ENCODE assay signal across 14 cellular contexts in genomic region chr9:98419260-98419603, GRCh38.
DNase-seq lines count a peak whose midpoint lies in the region; ATAC-seq and TF ChIP-seq lines count a peak whose summit lies in the region.
"Had no signal": no experiment of that assay in that cellular context is flagged by ENCODE, and none has a peak within 500 bp of the region (broad histone marks: within the 10 kb centered on the region; RNA-seq: fewer than 3 reads in every experiment).

No MANE protein-coding gene starts in this region.

- no peak for ATAC-seq in GM19455 (IDR thresholded peaks at IDR 0.05; ENCODE audit: unreplicated experiment)

- no peak for TF ChIP-seq POLR2A in stomach (IDR thresholded peaks at IDR 0.05)

- H3K4me1 ChIP-seq in mesendoderm (ENCODE audit: control insufficient read depth, low read depth, low read length) (peaks cover 2% of the 10 kb centered on the region), stomach (no peaks in the 10 kb centered on the region)
- H3K4me1 ChIP-seq: Caco-2 had no signal

- no peaks in the 10 kb centered on the region for H3K79me2 ChIP-seq in mesendoderm (ENCODE audit: control insufficient read depth, insufficient read depth, low read length)

- no peak overlapping the region for H3K9ac ChIP-seq in mesendoderm (ENCODE audit: low read length)

- H3K27me3 ChIP-seq in H7 (ENCODE audit: control insufficient read depth, insufficient read depth, low read length) (no peaks in the 10 kb centered on the region), mesendoderm (ENCODE audit: insufficient read depth, low read length, poor library complexity) (no peaks in the 10 kb centered on the region), stomach (peaks cover 0 to 10% (median 0%) of the 10 kb centered on the region in 3 donors)

- WGBS in mesendoderm (ENCODE audit: extremely low coverage, insufficient coverage, low lambda C conversion rate), result no CpG with 5 or more reads among the region's 5 CpGs
- WGBS in stomach, 5 donors, result 67 to 78% (median 75%) methylated on average over 5 of the region's 5 CpGs

- H3K23ac ChIP-seq in mesendoderm (ENCODE audit: low read length), result no peak overlapping the region

- H3K27ac ChIP-seq in mesendoderm (ENCODE audit: low read depth, low read length) (no peak overlapping the region), stomach (no peak overlapping the region)
- H3K27ac ChIP-seq: C4-2B had no signal

- H2BK120ac ChIP-seq in mesendoderm (ENCODE audit: low read depth, low read length), result no peak overlapping the region

- H2BK15ac ChIP-seq in mesendoderm (replicated peaks; ENCODE audit: low read depth), result no peak overlapping the region

- no peaks in the 10 kb centered on the region for H3K36me3 ChIP-seq in H7 (replicated peaks; ENCODE audit: control insufficient read depth, insufficient read depth, low read length)
- H3K36me3 ChIP-seq in mesendoderm (ENCODE audit: control insufficient read depth, insufficient read depth, low read length), result no peaks in the 10 kb centered on the region
- no peaks in the 10 kb centered on the region for H3K36me3 ChIP-seq in stomach

- intact Hi-C loops in stomach (cut with DNase I; ENCODE audit: low total_unique reads), result no loop called here

- H2AK5ac ChIP-seq in mesendoderm (ENCODE audit: low read length), result no peak overlapping the region

- TF ChIP-seq EP300 in stomach (IDR thresholded peaks at IDR 0.05), result no peak

- H3K4me3 ChIP-seq in AG10803 (ENCODE audit: low read length) (no peak overlapping the region), H7 (ENCODE audit: insufficient read depth, low read depth, low read length) (no peak overlapping the region), choroid plexus epithelial cell (ENCODE audit: low read depth, low read length) (no peak overlapping the region), mesendoderm (ENCODE audit: low read length) (no peak overlapping the region), stomach (no peak overlapping the region)

- peak; percentile 8; the same call in 1 of the 2 replicates for TF ChIP-seq CTCF in AG10803 (conservative IDR thresholded peaks at IDR 0.05; ENCODE audit: low read length)
- TF ChIP-seq CTCF in choroid plexus epithelial cell (conservative IDR thresholded peaks at IDR 0.05; ENCODE audit: low read depth, low read length), result peak; percentile 17
- no peak for TF ChIP-seq CTCF in stomach (IDR thresholded peaks at IDR 0.05)

- H3K18ac ChIP-seq in mesendoderm (ENCODE audit: low read length), result no peak overlapping the region

- DNase-seq in AG10803 (ENCODE audit: low read depth) (no peak), H7 (peak; percentile 40), choroid plexus epithelial cell (ENCODE audit: low read depth) (no peak), mesendoderm (peak; percentile 40), NCI-H1417 treated with DMSO at 0.1 percent for 48 hours (lab: John Stamatoyannopoulos, UW) (no peak), stomach (no peak)
- DNase-seq: Caco-2; CD4-positive, alpha-beta T cell; DMS79 treated with DMSO at 0.1 percent for 48 hours; GF-D8; GOT3; H9 had no signal

- H3K4me2 ChIP-seq in mesendoderm (ENCODE audit: low read length), result no peak overlapping the region

- no peak overlapping the region for H4K5ac ChIP-seq in mesendoderm (ENCODE audit: low read length)

- no peak overlapping the region for H3K56ac ChIP-seq in mesendoderm (ENCODE audit: low read length)

- no peak overlapping the region for H4K8ac ChIP-seq in mesendoderm (ENCODE audit: low read depth, low read length)

- H3K4ac ChIP-seq in mesendoderm (ENCODE audit: low read depth, low read length), result no peak overlapping the region

- H3K9me3 ChIP-seq in stomach, result peaks cover 0 to 16% (median 0%) of the 10 kb centered on the region in 4 donors
- H3K9me3 ChIP-seq: Caco-2 had no signal

- no peaks in the 10 kb centered on the region for H3K79me1 ChIP-seq in mesendoderm (ENCODE audit: low read length)

- no peak overlapping the region for H2BK5ac ChIP-seq in mesendoderm (ENCODE audit: low read length)

Comparison
In these comparisons a context has a peak if more than half of its experiments do, and no peak if none do; other contexts are left out.
1. DNase-seq: peak in H7 (single experiment) and mesendoderm (single experiment); none in AG10803 (single experiment), choroid plexus epithelial cell (single experiment), NCI-H1417 treated with DMSO at 0.1 percent for 48 hours (single experiment) and stomach (single experiment).
2. CTCF ChIP-seq: peak in AG10803 (single experiment) and choroid plexus epithelial cell (single experiment); none in stomach (0 of 7).